1 cellular context compared by ENCODE assay signal in the genomic region with DNA sequence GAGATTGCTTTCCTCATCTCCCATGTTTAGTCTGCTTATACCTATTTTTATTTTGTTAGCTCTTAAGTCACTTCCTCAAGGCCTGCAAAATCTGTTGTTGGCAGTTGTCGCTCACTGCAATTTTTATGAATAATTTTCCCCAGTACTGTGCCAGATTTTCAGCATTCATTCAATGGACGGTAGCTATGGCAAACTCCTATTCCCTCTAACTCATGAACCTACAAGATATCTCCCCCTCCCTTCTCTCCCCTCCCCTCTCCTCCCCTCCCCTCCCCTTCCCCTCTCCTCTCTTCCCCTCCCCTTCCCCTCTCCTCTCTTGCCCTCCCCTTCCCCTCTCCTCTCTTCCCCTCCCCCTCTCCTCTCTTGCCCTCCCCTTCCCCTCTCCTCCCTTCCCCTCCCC.
TF ChIP-seq lines count a peak whose summit lies in the region.

No MANE protein-coding gene starts in this region.

TF ChIP-seq in HepG2, 621 proteins besides CTCF, POLR2A, EP300 and RAD21:
- TF ChIP-seq CBX2 (IDR thresholded peaks at IDR 0.05; ENCODE audit: low read depth, low read length) (no peak), CBX2 (CRISPR knock-in tag; IDR thresholded peaks at IDR 0.05; ENCODE audit: low read depth) (no peak), HNRNPK (IDR thresholded peaks at IDR 0.05; ENCODE audit: low read depth, low read length, poor library complexity, severe bottlenecking) (peak; percentile 96), PCBP2 (optimal IDR thresholded peaks at IDR 0.05; ENCODE audit: low read depth, low read length, poor library complexity, severe bottlenecking) (peak; percentile 73), RXRA (CRISPR knock-in tag; IDR thresholded peaks at IDR 0.05) (no peak)
TF ChIP-seq in HepG2: peak in this region for 2.
